9 cellular contexts compared by ENCODE assay signal in the genomic region with DNA sequence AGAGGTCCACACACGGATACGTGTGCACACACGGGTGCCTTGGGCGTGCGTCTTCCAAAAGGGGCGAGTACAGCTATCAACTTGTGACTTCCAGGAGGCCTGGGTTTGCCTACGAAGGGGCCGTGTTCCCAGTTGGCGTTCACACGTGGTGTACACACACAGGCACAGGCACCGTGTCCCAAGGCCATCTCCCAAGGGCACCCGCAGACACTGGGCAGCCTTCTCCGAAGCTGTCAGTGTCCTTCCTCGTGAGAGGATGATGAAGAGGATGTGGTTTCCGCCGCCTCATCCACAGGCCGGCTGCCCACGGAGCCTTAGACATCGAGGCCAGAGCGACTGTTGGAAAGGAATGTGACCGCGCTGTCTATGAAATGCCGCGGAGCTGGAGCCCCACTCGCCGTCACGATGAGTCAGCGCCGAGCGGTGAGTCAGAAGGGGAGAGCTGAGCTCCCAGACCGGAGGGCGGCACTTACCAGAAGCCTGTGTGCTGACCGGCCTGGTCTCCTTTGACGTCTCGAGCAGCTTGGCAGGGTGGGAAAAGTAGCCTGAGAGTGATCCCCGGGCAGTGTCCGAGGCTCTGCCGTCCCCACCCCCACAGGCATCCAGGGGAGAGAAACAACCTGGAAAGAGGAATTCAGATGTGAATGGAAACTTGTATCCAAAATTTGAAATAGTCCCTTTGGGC.
A peak's percentile ranks its signal among the peaks of the same experiment; 100 is the strongest.
DNase-seq lines count a peak whose midpoint lies in the region; ATAC-seq and TF ChIP-seq lines count a peak whose summit lies in the region.
"Had no signal": no experiment of that assay in that cellular context is flagged by ENCODE, and none has a peak within 500 bp of the region (broad histone marks: within the 10 kb centered on the region; RNA-seq: fewer than 3 reads in every experiment).

No MANE protein-coding gene starts in this region.

- peak in 1 of 2 experiments; percentile 74; a peak in 1 of 4 replicates for TF ChIP-seq EP300 in SK-N-SH (IDR thresholded peaks at IDR 0.05; ENCODE audit: borderline replicate concordance in 1 of 2, low read depth in 1 of 2, low read length in 1 of 2)

- TF ChIP-seq RAD21 in SK-N-SH (IDR thresholded peaks at IDR 0.05; ENCODE audit: low read length): no peak

- H3K27me3 ChIP-seq in SK-N-SH (ENCODE audit: insufficient read depth) (no peaks in the 10 kb centered on the region), breast epithelium (peaks cover 0 to 37% of the 10 kb centered on the region in 2 donors)

- POLR2A ChIA-PET in SK-N-SH (lab: Yijun Ruan, JAX): no interaction called here

- H3K4me1 Mint-ChIP-seq in T-helper 17 cell: peaks cover 3% of the 10 kb centered on the region

- intact Hi-C loops in breast epithelium (cut with DNase I; ENCODE audit: low total_unique reads): no loop called here

- peak overlapping the region; percentile 61; the same call in 1 of the 2 replicates for H3K9ac ChIP-seq in SK-N-SH

- no peaks in the 10 kb centered on the region for H3K36me3 Mint-ChIP-seq in T-helper 17 cell (ENCODE audit: low read depth)

- H3K27ac ChIP-seq in SK-N-SH (ENCODE audit: low read depth in 2 of 2, low read length in 1 of 2) (peak overlapping the region in 1 of 2 experiments; percentile 96; a peak in 2 of 4 replicates), breast epithelium (peak overlapping the region; percentile 93 to 97)

- H3K4me2 ChIP-seq in SK-N-SH: peak overlapping the region; percentile 68; the same call in 1 of the 2 replicates

- H3K4me1 ChIP-seq in SK-N-SH (ENCODE audit: control insufficient read depth in 1 of 2, insufficient read depth in 2 of 2, low read depth in 1 of 2, low read length in 1 of 2) (peaks cover 0 to 7% of the 10 kb centered on the region in 2 experiments; a peak in 3 of 4 replicates), breast epithelium (peaks cover 10 to 13% of the 10 kb centered on the region in 2 donors)
- H3K4me1 ChIP-seq: HAP-1 had no signal

- H3K4me3 ChIP-seq in SK-N-SH (ENCODE audit: low read depth in 2 of 2, low read length in 1 of 2): no peak overlapping the region
- H3K4me3 ChIP-seq in breast epithelium: peak overlapping the region in 2 of 3 donors; percentile 20 to 57
- H3K4me3 ChIP-seq: HAP-1 had no signal

- no peaks in the 10 kb centered on the region for H3K36me3 ChIP-seq in SK-N-SH (replicated peaks in 1 of 2; ENCODE audit: control insufficient read depth in 1 of 2, insufficient read depth in 2 of 2, low read length in 1 of 2)
- no peaks in the 10 kb centered on the region for H3K36me3 ChIP-seq in breast epithelium
- H3K36me3 ChIP-seq: HAP-1 had no signal

- DNase-seq in EL (peak; percentile 99), SK-N-SH (no peak), breast epithelium (ENCODE audit: low spot score in 2 of 2) (peak; percentile 81 to 91), kidney tubule cell (ENCODE audit: low spot score) (peak; percentile 98), T-helper 17 cell (no peak)
- peak; percentile 51 to 62 for DNase-seq in stimulated activated CD4-positive, alpha-beta T cell treated with anti-CD3 and anti-CD28 coated beads, Interleukin-15, amount 100 ng/mL, for 48 hours (ENCODE audit: low read depth in 2 of 2)

- ATAC-seq in HG03045 (IDR thresholded peaks at IDR 0.05; ENCODE audit: unreplicated experiment) (no peak), HG02588 (IDR thresholded peaks at IDR 0.05; ENCODE audit: unreplicated experiment) (no peak), T-helper 17 cell (no peak)

- no peaks in the 10 kb centered on the region for H3K9me3 ChIP-seq in SK-N-SH
- H3K9me3 ChIP-seq in breast epithelium: no peaks in the 10 kb centered on the region
- H3K9me3 ChIP-seq in T-helper 17 cell (ENCODE audit: control insufficient read depth, low read length, poor library complexity, severe bottlenecking): peaks cover 4% of the 10 kb centered on the region
- H3K9me3 ChIP-seq: HAP-1 had no signal

- WGBS in SK-N-SH (ENCODE audit: low lambda C conversion rate): 42% methylated on average over 22 of the region's 38 CpGs

- no peak overlapping the region for H3K27ac Mint-ChIP-seq in T-helper 17 cell

- peaks cover 5% of the 10 kb centered on the region for H3F3A ChIP-seq in SK-N-SH (replicated peaks; ENCODE audit: insufficient read depth)

- no peaks in the 10 kb centered on the region for H3K9me2 ChIP-seq in SK-N-SH

- no peaks in the 10 kb centered on the region for H4K20me1 ChIP-seq in SK-N-SH (ENCODE audit: insufficient read depth)

- peak overlapping the region; percentile 87 for H2AFZ ChIP-seq in SK-N-SH (ENCODE audit: low read depth)

- TF ChIP-seq POLR2A in breast epithelium (IDR thresholded peaks at IDR 0.05): no peak

- H3K4me3 Mint-ChIP-seq in T-helper 17 cell: no peak overlapping the region

- no peaks in the 10 kb centered on the region for H3K79me2 ChIP-seq in SK-N-SH (ENCODE audit: insufficient read depth)

- CTCF ChIA-PET in SK-N-SH (lab: Yijun Ruan, JAX): interaction anchor here (1.6 kb wide), 1 partner anchor 301 kb away, joined by 4 read pairs; no protein-coding TSS in a partner anchor

- peaks cover 16% of the 10 kb centered on the region for H3K27me3 Mint-ChIP-seq in T-helper 17 cell

- no peak for TF ChIP-seq CTCF in SK-N-SH (IDR thresholded peaks at IDR 0.05)
- no peak for TF ChIP-seq CTCF in breast epithelium (IDR thresholded peaks at IDR 0.05)

TF ChIP-seq in SK-N-SH, 30 proteins besides CTCF, POLR2A, EP300 and RAD21 (continues in another document):
- TF ChIP-seq FOXM1 (IDR thresholded peaks at IDR 0.05; ENCODE audit: low read depth) (0 out of 2 replicates have a peak, but pooled peaks have one; percentile 13), SIN3A (IDR thresholded peaks at IDR 0.05; ENCODE audit: borderline replicate concordance, low read depth, low read length) (0 out of 2 replicates have a peak, but pooled peaks have one; percentile 16), TAF1 (IDR thresholded peaks at IDR 0.05; ENCODE audit: borderline replicate concordance, low read depth, low read length) (no peak), RXRA (IDR thresholded peaks at IDR 0.05; ENCODE audit: borderline replicate concordance, low read depth) (peak; percentile 41; the same call in 1 of the 2 replicates), JUND (IDR thresholded peaks at IDR 0.05) (peak; percentile 88), TEAD4 (IDR thresholded peaks at IDR 0.05; ENCODE audit: borderline replicate concordance, insufficient read depth) (0 out of 2 replicates have a peak, but pooled peaks have one; percentile 35), TCF12 (IDR thresholded peaks at IDR 0.05) (peak; percentile 73), YY1 (IDR thresholded peaks at IDR 0.05; ENCODE audit: low read depth) (no peak), MXI1 (IDR thresholded peaks at IDR 0.05; ENCODE audit: low read depth, low read length) (no peak), FOSL2 (IDR thresholded peaks at IDR 0.05; ENCODE audit: borderline replicate concordance, low read depth) (peak; percentile 98), SMC3 (IDR thresholded peaks at IDR 0.05; ENCODE audit: low read depth, low read length) (no peak), NFIC (IDR thresholded peaks at IDR 0.05; ENCODE audit: borderline replicate concordance) (peak; percentile 61)
- TF ChIP-seq, protein P1, sequence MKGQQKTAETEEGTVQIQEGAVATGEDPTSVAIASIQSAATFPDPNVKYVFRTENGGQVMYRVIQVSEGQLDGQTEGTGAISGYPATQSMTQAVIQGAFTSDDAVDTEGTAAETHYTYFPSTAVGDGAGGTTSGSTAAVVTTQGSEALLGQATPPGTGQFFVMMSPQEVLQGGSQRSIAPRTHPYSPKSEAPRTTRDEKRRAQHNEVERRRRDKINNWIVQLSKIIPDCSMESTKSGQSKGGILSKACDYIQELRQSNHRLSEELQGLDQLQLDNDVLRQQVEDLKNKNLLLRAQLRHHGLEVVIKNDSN (IDR thresholded peaks at IDR 0.05; ENCODE audit: borderline replicate concordance, low read depth): 0 out of 2 replicates have a peak, but pooled peaks have one; percentile 36
- TF ChIP-seq, protein P2, sequence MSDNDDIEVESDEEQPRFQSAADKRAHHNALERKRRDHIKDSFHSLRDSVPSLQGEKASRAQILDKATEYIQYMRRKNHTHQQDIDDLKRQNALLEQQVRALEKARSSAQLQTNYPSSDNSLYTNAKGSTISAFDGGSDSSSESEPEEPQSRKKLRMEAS (IDR thresholded peaks at IDR 0.05; ENCODE audit: low read depth): peak; percentile 93
- TF ChIP-seq, protein P3, sequence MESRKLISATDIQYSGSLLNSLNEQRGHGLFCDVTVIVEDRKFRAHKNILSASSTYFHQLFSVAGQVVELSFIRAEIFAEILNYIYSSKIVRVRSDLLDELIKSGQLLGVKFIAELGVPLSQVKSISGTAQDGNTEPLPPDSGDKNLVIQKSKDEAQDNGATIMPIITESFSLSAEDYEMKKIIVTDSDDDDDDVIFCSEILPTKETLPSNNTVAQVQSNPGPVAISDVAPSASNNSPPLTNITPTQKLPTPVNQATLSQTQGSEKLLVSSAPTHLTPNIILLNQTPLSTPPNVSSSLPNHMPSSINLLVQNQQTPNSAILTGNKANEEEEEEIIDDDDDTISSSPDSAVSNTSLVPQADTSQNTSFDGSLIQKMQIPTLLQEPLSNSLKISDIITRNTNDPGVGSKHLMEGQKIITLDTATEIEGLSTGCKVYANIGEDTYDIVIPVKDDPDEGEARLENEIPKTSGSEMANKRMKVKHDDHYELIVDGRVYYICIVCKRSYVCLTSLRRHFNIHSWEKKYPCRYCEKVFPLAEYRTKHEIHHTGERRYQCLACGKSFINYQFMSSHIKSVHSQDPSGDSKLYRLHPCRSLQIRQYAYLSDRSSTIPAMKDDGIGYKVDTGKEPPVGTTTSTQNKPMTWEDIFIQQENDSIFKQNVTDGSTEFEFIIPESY (IDR thresholded peaks at IDR 0.05; ENCODE audit: borderline replicate concordance, low read depth): no peak; the same call in 1 of the 2 replicates
- TF ChIP-seq, protein P4, sequence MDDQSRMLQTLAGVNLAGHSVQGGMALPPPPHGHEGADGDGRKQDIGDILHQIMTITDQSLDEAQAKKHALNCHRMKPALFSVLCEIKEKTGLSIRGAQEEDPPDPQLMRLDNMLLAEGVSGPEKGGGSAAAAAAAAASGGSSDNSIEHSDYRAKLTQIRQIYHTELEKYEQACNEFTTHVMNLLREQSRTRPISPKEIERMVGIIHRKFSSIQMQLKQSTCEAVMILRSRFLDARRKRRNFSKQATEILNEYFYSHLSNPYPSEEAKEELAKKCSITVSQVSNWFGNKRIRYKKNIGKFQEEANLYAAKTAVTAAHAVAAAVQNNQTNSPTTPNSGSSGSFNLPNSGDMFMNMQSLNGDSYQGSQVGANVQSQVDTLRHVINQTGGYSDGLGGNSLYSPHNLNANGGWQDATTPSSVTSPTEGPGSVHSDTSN (IDR thresholded peaks at IDR 0.05): peak; percentile 57

Comparison
In these comparisons a context has a peak if more than half of its experiments do, and no peak if none do; other contexts are left out.
1. DNase-seq: peak in EL (single experiment), breast epithelium (2 of 2), kidney tubule cell (single experiment) and stimulated activated CD4-positive, alpha-beta T cell treated with anti-CD3 and anti-CD28 coated beads, Interleukin-15, amount 100 ng/mL, for 48 hours (2 of 2); none in SK-N-SH (single experiment) and T-helper 17 cell (0 of 3).
2. H3K4me3 ChIP-seq: peak in breast epithelium (2 of 3); none in SK-N-SH (0 of 2).